In the genomic region with DNA sequence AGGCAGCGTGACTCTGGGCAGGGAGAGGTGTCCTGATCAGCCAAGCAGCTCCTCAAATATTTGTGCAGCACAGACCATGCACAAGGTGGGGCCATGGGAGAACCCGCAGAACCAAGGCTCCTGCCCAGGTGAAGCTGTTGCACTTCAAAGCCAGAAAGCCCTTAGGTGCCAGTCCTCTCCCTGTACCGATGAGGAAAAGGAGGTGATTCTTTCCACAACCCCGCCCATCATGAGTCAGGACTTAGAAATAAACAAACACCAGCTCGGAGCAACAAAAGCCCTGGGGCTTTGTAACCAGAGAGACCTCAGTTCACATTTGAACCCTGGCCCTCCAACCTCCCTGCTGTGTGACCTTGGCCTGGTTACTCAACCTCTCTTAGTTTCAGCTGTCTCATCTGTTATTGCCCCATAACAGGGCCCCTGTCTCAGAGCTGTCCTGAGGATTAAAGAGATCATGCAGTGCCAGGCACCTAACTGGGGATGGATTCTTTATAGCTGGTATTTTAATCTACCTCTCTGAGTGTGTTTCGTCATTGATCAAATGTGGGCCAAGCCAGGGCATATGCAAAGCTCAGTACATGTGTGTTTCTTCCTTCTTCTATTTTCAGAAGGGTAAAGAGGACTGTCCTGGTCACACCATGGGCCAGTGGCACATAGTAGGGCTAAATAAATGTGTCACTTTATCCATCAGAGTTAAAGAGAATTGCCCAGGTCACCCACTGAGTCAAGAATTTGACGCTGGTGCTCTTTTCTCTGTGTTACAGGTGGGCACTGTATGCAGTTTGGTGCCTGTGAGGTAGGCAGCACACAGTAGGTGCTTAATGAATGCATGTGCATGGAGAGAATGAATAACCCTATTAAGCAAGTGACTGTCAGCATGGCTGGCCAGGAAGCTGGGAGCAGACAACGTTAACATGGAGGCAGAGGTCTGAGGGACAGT, we compare ENCODE assay signal across 10 cellular contexts. TPM values are rescaled to one million over a fixed set of nuclear protein-coding genes. Genes with fewer than 3 reads are reported as not detected.
DNase-seq lines count a peak whose midpoint lies in the region; ATAC-seq lines count a peak whose summit lies in the region.
"Had no signal": no experiment of that assay in that cellular context is flagged by ENCODE, and none has a peak within 500 bp of the region (broad histone marks: within the 10 kb centered on the region; RNA-seq: fewer than 3 reads in every experiment).

No MANE protein-coding gene starts in this region.

- peaks cover 54 to 62% of the 10 kb centered on the region in 2 experiments for H3K27me3 ChIP-seq in mesenchymal stem cell (ENCODE audit: control insufficient read depth in 1 of 2, insufficient read depth in 1 of 2, low read length in 2 of 2)

- no peak overlapping the region for H3K4ac ChIP-seq in mesenchymal stem cell (ENCODE audit: low read depth in 1 of 2, low read length in 2 of 2)

- H3K9ac ChIP-seq in mesenchymal stem cell (ENCODE audit: low read length) = no peak overlapping the region

- no peak overlapping the region for H2AFZ ChIP-seq in mesenchymal stem cell (ENCODE audit: low read depth, low read length)

- H3K4me1 ChIP-seq in mesenchymal stem cell (ENCODE audit: control insufficient read depth, insufficient read depth, low read depth, low read length) = peaks cover 8% of the 10 kb centered on the region

- H4K8ac ChIP-seq in mesenchymal stem cell (ENCODE audit: low read length) = no peak overlapping the region

- WGBS in mesenchymal stem cell = 38% methylated on average over 8 of the region's 8 CpGs

- no peak overlapping the region for H3K4me2 ChIP-seq in mesenchymal stem cell (ENCODE audit: low read length, poor library complexity, severe bottlenecking)

- H3K23ac ChIP-seq in mesenchymal stem cell (ENCODE audit: low read length in 2 of 2) = peak overlapping the region in 1 of 2 experiments; percentile 23

- no peaks in the 10 kb centered on the region for H3K79me1 ChIP-seq in mesenchymal stem cell (replicated peaks; ENCODE audit: low read length, poor library complexity, severe bottlenecking)

- ATAC-seq in GM18907 (IDR thresholded peaks at IDR 0.05; ENCODE audit: unreplicated experiment) = no peak
- no peak for ATAC-seq in HG02678 (IDR thresholded peaks at IDR 0.05; ENCODE audit: unreplicated experiment)
- ATAC-seq: naive thymus-derived CD4-positive, alpha-beta T cell had no signal

- peak; percentile 22 for DNase-seq in DMS153 treated with DMSO at 0.1 percent for 48 hours (lab: John Stamatoyannopoulos, UW; ENCODE audit: unreplicated experiment)
- peak; percentile 86 for DNase-seq in M059J (ENCODE audit: low read depth)
- DNase-seq in T47D (ENCODE audit: low read depth in 1 of 2, low spot score in 1 of 2) = peak; percentile 63 to 92
- peak; percentile 80 for DNase-seq in mesenchymal stem cell
- DNase-seq in NCI-H1048 (lab: John Stamatoyannopoulos, UW) = no peak
- DNase-seq in activated CD4-positive, alpha-beta T cell treated with anti-CD3 and anti-CD28 coated beads, Interleukin-2, amount 50 U/mL, for 4 hours = no peak
- DNase-seq: naive thymus-derived CD4-positive, alpha-beta T cell had no signal

- no peak overlapping the region for H2AK5ac ChIP-seq in mesenchymal stem cell (ENCODE audit: low read length, severe bottlenecking)

- H4K91ac ChIP-seq in mesenchymal stem cell (ENCODE audit: low read length) = no peak overlapping the region

- no peaks in the 10 kb centered on the region for H3K36me3 ChIP-seq in mesenchymal stem cell (ENCODE audit: control insufficient read depth in 1 of 2, insufficient read depth in 2 of 2, low read depth in 1 of 2, low read length in 2 of 2)

- peak overlapping the region in 1 of 2 experiments; percentile 64 for H3K18ac ChIP-seq in mesenchymal stem cell (ENCODE audit: low read depth in 1 of 2, low read length in 2 of 2)

- H2BK120ac ChIP-seq in mesenchymal stem cell (ENCODE audit: low read depth, low read length) = no peak overlapping the region

- in situ Hi-C loops in T47D (cut with HindIII; ENCODE audit: low pct_unique_long_range_greater_than_20kb, low sequenced_read_pairs) = no loop called here

- no peak overlapping the region for H3K27ac ChIP-seq in mesenchymal stem cell (ENCODE audit: low read length, poor library complexity, severe bottlenecking)

- no peaks in the 10 kb centered on the region for H3K9me3 ChIP-seq in mesenchymal stem cell (ENCODE audit: control insufficient read depth, low read length)

- H3K4me3 ChIP-seq in mesenchymal stem cell (ENCODE audit: insufficient read depth in 1 of 2, low read depth in 1 of 2, low read length in 2 of 2) = no peak overlapping the region

- H2BK15ac ChIP-seq in mesenchymal stem cell (ENCODE audit: low read depth, poor library complexity, severe bottlenecking) = no peak overlapping the region

- H2BK5ac ChIP-seq in mesenchymal stem cell (ENCODE audit: low read depth, low read length, poor library complexity, severe bottlenecking) = no peak overlapping the region

- no peak overlapping the region for H2BK12ac ChIP-seq in mesenchymal stem cell (ENCODE audit: low read length in 2 of 2)

- H3K14ac ChIP-seq in mesenchymal stem cell (ENCODE audit: low read length in 2 of 2) = peak overlapping the region in 1 of 2 experiments; percentile 62

RNA-seq across cellular contexts. Expression of gene LDLRAD1, which starts 1.4 kb away (rescaled TPM):
- total RNA-seq in M059J (2014; rRNA removed; shearing (Covaris generic)) = not detected in 2 replicates
- polyA plus RNA-seq in mesenchymal stem cell (2013, experiment 1 of 2) = not detected
- polyA plus RNA-seq in mesenchymal stem cell (2013, experiment 2 of 2) = not detected
- total RNA-seq: dermis microvascular lymphatic vessel endothelial cell; naive thymus-derived CD4-positive, alpha-beta T cell had no signal
- polyA plus RNA-seq: naive thymus-derived CD4-positive, alpha-beta T cell had no signal

RNA-seq across cellular contexts. Expression of gene TMEM59, which starts 36.4 kb away (rescaled TPM):
- total RNA-seq in M059J (2014; rRNA removed; shearing (Covaris generic)) = 540 and 619 TPM in 2 replicates
- 282 TPM for polyA plus RNA-seq in mesenchymal stem cell (2013, experiment 1 of 2)
- 305 TPM for polyA plus RNA-seq in mesenchymal stem cell (2013, experiment 2 of 2)

RNA-seq across cellular contexts. Expression of gene TCEANC2, which starts 36.8 kb away (rescaled TPM):
- total RNA-seq in M059J (2014; rRNA removed; shearing (Covaris generic)) = 2.0 and 3.1 TPM in 2 replicates
- polyA plus RNA-seq in mesenchymal stem cell (2013, experiment 1 of 2) = 1.7 TPM
- polyA plus RNA-seq in mesenchymal stem cell (2013, experiment 2 of 2) = 1.8 TPM

Comparison
In these comparisons a context has a peak if more than half of its experiments do, and no peak if none do; other contexts are left out.
1. DNase-seq: peak in DMS153 treated with DMSO at 0.1 percent for 48 hours (single experiment), M059J (single experiment), T47D (2 of 2) and mesenchymal stem cell (single experiment); none in NCI-H1048 (single experiment) and activated CD4-positive, alpha-beta T cell treated with anti-CD3 and anti-CD28 coated beads, Interleukin-2, amount 50 U/mL, for 4 hours (0 of 2).